Comparison of ENCODE assay signal across 24 cellular contexts in the genomic region with DNA sequence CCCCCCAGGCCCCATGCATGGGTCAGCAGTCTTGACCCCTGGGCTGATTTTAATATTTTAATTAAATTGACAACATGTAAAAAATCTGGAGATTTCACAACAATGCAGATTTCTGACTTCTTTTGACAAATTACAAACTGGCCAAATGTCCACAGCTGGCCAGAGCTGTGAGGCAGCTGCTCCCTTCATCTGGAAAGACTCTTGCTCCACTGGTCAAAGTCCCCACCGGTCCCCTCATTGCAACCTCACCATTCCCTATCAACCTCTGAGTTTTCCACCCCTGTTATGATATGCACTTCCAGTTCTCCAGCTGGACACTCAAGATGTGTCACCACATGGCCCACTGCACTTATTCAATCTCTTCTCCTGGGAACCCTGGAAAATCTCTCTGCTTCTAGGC.
"Had no signal": no experiment of that assay in that cellular context is flagged by ENCODE, and none has a peak within 500 bp of the region (broad histone marks: within the 10 kb centered on the region; RNA-seq: fewer than 3 reads in every experiment).

No MANE protein-coding gene starts in this region.

- H3K36me3 Mint-ChIP-seq: natural killer cell treated with Interleukin-12 subunit alpha and Interleukin-12 subunit beta and Interleukin-15 and Interleukin-18, amount 100 ng/mL, for 72 hours; stimulated activated effector memory CD8-positive, alpha-beta T cell treated with anti-CD3 and anti-CD28 coated beads, Interleukin-12 subunit alpha, Interleukin-12 subunit beta, amount 100 ng/mL, for 72 hours had no signal

- H3K9me3 Mint-ChIP-seq: dendritic cell treated with granulocyte-macrophage colony-stimulating factor and Interleukin-4, amounts not matched to agents 40 ng/mL and 50 ng/mL, for 4 days had no signal

- H3K9me3 ChIP-seq: colonic mucosa, mucosa of descending colon, neutrophil, pancreas, sigmoid colon, thyroid gland, vagina had no signal

- H3K27ac Mint-ChIP-seq: dendritic cell treated with granulocyte-macrophage colony-stimulating factor and Interleukin-4, amounts not matched to agents 40 ng/mL and 50 ng/mL, for 4 days; endodermal cell; mesothelial cell of epicardium; natural killer cell treated with Interleukin-12 subunit alpha and Interleukin-12 subunit beta and Interleukin-15 and Interleukin-18, amount 100 ng/mL, for 72 hours; stimulated activated effector memory CD8-positive, alpha-beta T cell treated with anti-CD3 and anti-CD28 coated beads, Interleukin-12 subunit alpha, Interleukin-12 subunit beta, amount 100 ng/mL, for 72 hours had no signal

- H3K27me3 ChIP-seq: colonic mucosa, esophagus squamous epithelium, pancreas, right atrium auricular region, sigmoid colon, stomach, thyroid gland, vagina had no signal

- H3K4me1 Mint-ChIP-seq: mesothelial cell of epicardium; naive B cell; neural crest cell; stimulated activated effector memory CD8-positive, alpha-beta T cell treated with anti-CD3 and anti-CD28 coated beads, Interleukin-12 subunit alpha, Interleukin-12 subunit beta, amount 100 ng/mL, for 72 hours had no signal

- FAIRE-seq: pancreas had no signal

- H3K4me1 ChIP-seq: colonic mucosa, esophagus squamous epithelium, right atrium auricular region, vagina had no signal

- DNase-seq: colonic mucosa; effector CD8-positive, alpha-beta T cell; endodermal cell; esophagus squamous epithelium; hypothalamus; mesenchymal stem cell; mucosa of descending colon; naive B cell; pancreas; sigmoid colon; stimulated activated CD4-positive, alpha-beta T cell treated with anti-CD3 and anti-CD28 coated beads, Interleukin-2, amount 100 ng/mL, for 24 hours; stimulated activated CD4-positive, alpha-beta T cell treated with anti-CD3 and anti-CD28 coated beads, Interleukin-4, amount 100 ng/mL, for 24 hours; stimulated activated naive CD4-positive, alpha-beta T cell treated with Interleukin-2 at 50 U/mL for 16 hours; stomach; trophoblast cell had no signal

- H3K4me3 ChIP-seq: colonic mucosa, esophagus squamous epithelium, mucosa of descending colon, pancreas, right atrium auricular region, sigmoid colon, stomach, thyroid gland, vagina had no signal

- H3K4me3 Mint-ChIP-seq: dendritic cell treated with granulocyte-macrophage colony-stimulating factor and Interleukin-4, amounts not matched to agents 40 ng/mL and 50 ng/mL, for 4 days; endodermal cell; mesothelial cell of epicardium; natural killer cell treated with Interleukin-12 subunit alpha and Interleukin-12 subunit beta and Interleukin-15 and Interleukin-18, amount 100 ng/mL, for 72 hours; neural crest cell; stimulated activated effector memory CD8-positive, alpha-beta T cell treated with anti-CD3 and anti-CD28 coated beads, Interleukin-12 subunit alpha, Interleukin-12 subunit beta, amount 100 ng/mL, for 72 hours had no signal

- H3K36me3 ChIP-seq: colonic mucosa, esophagus squamous epithelium, neutrophil, pancreas, right atrium auricular region, sigmoid colon, stomach, thyroid gland, vagina had no signal

- H3K27ac ChIP-seq: colonic mucosa, esophagus squamous epithelium, neutrophil, right atrium auricular region, thyroid gland, vagina had no signal
